34 cellular contexts compared by ENCODE assay signal in genomic region chr20:24146231-24146634, GRCh38.
A peak's percentile ranks its signal among the peaks of the same experiment; 100 is the strongest.
DNase-seq lines count a peak whose midpoint lies in the region; ATAC-seq, FAIRE-seq and TF ChIP-seq lines count a peak whose summit lies in the region.
"Had no signal": no experiment of that assay in that cellular context is flagged by ENCODE, and none has a peak within 500 bp of the region (broad histone marks: within the 10 kb centered on the region; RNA-seq: fewer than 3 reads in every experiment).

No MANE protein-coding gene starts in this region.

- no peak overlapping the region for H3K4ac ChIP-seq in neuronal stem cell (ENCODE audit: low read length)

- no peak overlapping the region for H3K14ac ChIP-seq in neuronal stem cell (ENCODE audit: low read length)

- CTCF ChIA-PET in PC-9 (lab: Charles Lee) = no interaction called here

- H3K9me2 ChIP-seq in PC-9 (ENCODE audit: insufficient read depth) = no peaks in the 10 kb centered on the region

- H3F3A ChIP-seq in PC-9 (ENCODE audit: insufficient read depth, low read depth) = 0 out of 2 replicates have a peak, but pooled peaks cover 8% of the 10 kb centered on the region

- no peak overlapping the region for H2BK15ac ChIP-seq in neuronal stem cell (ENCODE audit: low read length)

- H3K27me3 Mint-ChIP-seq in immature natural killer cell (ENCODE audit: low read depth in 3 of 3) (peaks cover 10 to 21% (median 14%) of the 10 kb centered on the region in 3 donors), natural killer cell (ENCODE audit: low read depth in 2 of 2) (no peaks in the 10 kb centered on the region)

- H3K36me3 ChIP-seq in PC-9 (ENCODE audit: low read depth) = no peaks in the 10 kb centered on the region
- no peaks in the 10 kb centered on the region for H3K36me3 ChIP-seq in neuronal stem cell (replicated peaks in 1 of 2; ENCODE audit: control insufficient read depth in 2 of 2, insufficient read depth in 2 of 2, low read length in 2 of 2)
- H3K36me3 ChIP-seq: neutrophil had no signal

- H3K9me3 Mint-ChIP-seq in immature natural killer cell (peaks cover 0 to 2% (median 0%) of the 10 kb centered on the region in 6 donors), natural killer cell (no peaks in the 10 kb centered on the region)

- no peak overlapping the region for H4K8ac ChIP-seq in neuronal stem cell (ENCODE audit: low read depth, low read length)

- no peaks in the 10 kb centered on the region for H4K20me1 ChIP-seq in PC-9 (ENCODE audit: insufficient read depth)

- H2AK5ac ChIP-seq in neuronal stem cell (ENCODE audit: low read depth, low read length) = no peak overlapping the region

- H3K27ac ChIP-seq in PC-9 = peak overlapping the region; percentile 69
- no peak overlapping the region for H3K27ac ChIP-seq in neuronal stem cell (replicated peaks; ENCODE audit: low read length)
- H3K27ac ChIP-seq: neutrophil had no signal

- H3K79me1 ChIP-seq in neuronal stem cell (ENCODE audit: low read depth, low read length) = no peaks in the 10 kb centered on the region

- no peak for TF ChIP-seq CTCF in PC-9 (conservative IDR thresholded peaks at IDR 0.05)
- TF ChIP-seq CTCF in natural killer cell (IDR thresholded peaks at IDR 0.05) = no peak

- no peak overlapping the region for H3K9ac ChIP-seq in neuronal stem cell (ENCODE audit: low read depth, low read length, poor library complexity)

- no peak overlapping the region for H3K4me2 ChIP-seq in PC-9
- H3K4me2 ChIP-seq in neuronal stem cell (ENCODE audit: insufficient read depth, low read length, poor library complexity, severe bottlenecking) = no peak overlapping the region
- H3K4me2 ChIP-seq: GM23338 had no signal

- H3K4me1 ChIP-seq in PC-9 (replicated peaks; ENCODE audit: insufficient read depth) (peaks cover 20% of the 10 kb centered on the region), neuronal stem cell (ENCODE audit: control insufficient read depth in 2 of 2, insufficient read depth in 1 of 2, low read depth in 1 of 2, low read length in 2 of 2) (no peaks in the 10 kb centered on the region)
- H3K4me1 ChIP-seq: Caco-2 had no signal

- H2BK120ac ChIP-seq in neuronal stem cell (ENCODE audit: low read depth, low read length) = no peak overlapping the region

- H2BK5ac ChIP-seq in neuronal stem cell (ENCODE audit: low read length) = no peak overlapping the region

- no peaks in the 10 kb centered on the region for H3K9me3 ChIP-seq in PC-9 (ENCODE audit: insufficient read depth, low read depth)
- no peaks in the 10 kb centered on the region for H3K9me3 ChIP-seq in neuronal stem cell (replicated peaks in 1 of 2; ENCODE audit: control insufficient read depth in 2 of 2, insufficient read depth in 1 of 2, low read depth in 1 of 2, low read length in 2 of 2)
- H3K9me3 ChIP-seq: neutrophil had no signal

- BruUV-seq in PC-9 (replicated peaks; lab: Mats Ljungman, UMichigan) = no TSS peak

- H3K27ac Mint-ChIP-seq in immature natural killer cell (peak overlapping the region; percentile 68 to 99 (median 86)), natural killer cell (peak overlapping the region; percentile 77 to 98)
- H3K27ac Mint-ChIP-seq: activated CD8-positive, alpha-beta memory T cell treated with anti-CD3 and anti-CD28 coated beads, Interleukin-2, amount 10 ng/mL, durations not matched to agents 7 days and 5 days; CD14-positive monocyte; GM23338; progenitor cell of endocrine pancreas; T-helper 1 cell treated with Interleukin-12 subunit alpha and Interleukin-12 subunit beta and Interleukin-4 antibody, amounts not matched to agents 30 μg/mL and 1 μg/mL, for 36 hours had no signal

- FAIRE-seq in HTR-8/SVneo (lab: Jason Lieb, UNC) = no peak
- FAIRE-seq: G401.6 had no signal

- POLR2A ChIA-PET in PC-9 (lab: Charles Lee; ENCODE audit: unreplicated experiment) = interaction anchor here (0.6 to 0.7 kb wide), 2 partner anchors 15 to 124 kb away, joined by 5 to 6 read pairs; no protein-coding TSS in a partner anchor

- intact Hi-C loops in PC-9 (cut with micrococcal nuclease; ENCODE audit: unreplicated experiment) = no loop called here
- intact Hi-C loops in natural killer cell (cut with micrococcal nuclease) = loop anchor here (10.0 kb wide), 2 partner anchors 111 to 809 kb away; no protein-coding TSS in a partner anchor
- intact Hi-C loops in left cardiac atrium (cut with DNase I) = no loop called here

- H3K18ac ChIP-seq in neuronal stem cell (ENCODE audit: low read length) = no peak overlapping the region

- H3K4me3 ChIP-seq in PC-9 = no peak overlapping the region
- no peak overlapping the region for H3K4me3 ChIP-seq in neuronal stem cell (ENCODE audit: low read length in 2 of 2)
- H3K4me3 ChIP-seq: GM23338 had no signal

- no peak overlapping the region for H3K23ac ChIP-seq in neuronal stem cell (ENCODE audit: low read depth, low read length, poor library complexity)

- DNase-seq in EH (ENCODE audit: low read depth) = peak; percentile 13
- peak in 1 of 2 experiments; percentile 52 for DNase-seq in PC-9
- DNase-seq in immature natural killer cell = no peak
- no peak for DNase-seq in natural killer cell
- DNase-seq in HTR-8/SVneo (ENCODE audit: insufficient read length, low spot score) = no peak
- no peak for DNase-seq in left cardiac atrium
- no peak for DNase-seq in NCI-H2107 treated with DMSO at 0.1 percent for 48 hours (lab: John Stamatoyannopoulos, UW; ENCODE audit: unreplicated experiment)
- no peak for DNase-seq in neuronal stem cell (ENCODE audit: low spot score)
- DNase-seq: activated CD4-positive, alpha-beta T cell treated with anti-CD3 and anti-CD28 coated beads, Interleukin-2, amount 50 U/mL, for 4 hours; activated CD8-positive, alpha-beta memory T cell treated with anti-CD3 and anti-CD28 coated beads, Interleukin-2, amount 10 ng/mL, durations not matched to agents 7 days and 5 days; activated gamma-delta T cell treated with Interleukin-2 at 50 U/mL for 16 hours; activated T-cell treated with anti-CD3 and anti-CD28 coated beads, Interleukin-2, amount 50 U/mL, for 4 hours; Caco-2; central memory CD4-positive, alpha-beta T cell; foreskin melanocyte; mesendoderm; MM.1S; NCI-H1105 treated with DMSO at 0.1 percent for 48 hours; NCI-H1930; NCI-H524 treated with DMSO at 0.1 percent for 48 hours; OCI-M1; stimulated activated CD4-positive, alpha-beta T cell treated with anti-CD3 and anti-CD28 coated beads, Interleukin-12 subunit alpha, Interleukin-12 subunit beta, amount 100 ng/mL, for 4 hours; stimulated activated CD4-positive, alpha-beta T cell treated with anti-CD3 and anti-CD28 coated beads, Interleukin-2, amount 100 ng/mL, for 48 hours; trophoblast cell had no signal

- no peaks in the 10 kb centered on the region for H3K36me3 Mint-ChIP-seq in immature natural killer cell
- H3K36me3 Mint-ChIP-seq in natural killer cell = no peaks in the 10 kb centered on the region
- H3K36me3 Mint-ChIP-seq: CD14-positive monocyte had no signal

- no peak overlapping the region for H2BK12ac ChIP-seq in neuronal stem cell (ENCODE audit: low read length)

- H4K91ac ChIP-seq in neuronal stem cell (ENCODE audit: low read depth, low read length, poor library complexity) = no peak overlapping the region

- H2AFZ ChIP-seq in PC-9 (no peak overlapping the region), neuronal stem cell (ENCODE audit: low read length) (no peak overlapping the region)
- H2AFZ ChIP-seq: GM23338 had no signal

- H3K4me3 Mint-ChIP-seq in immature natural killer cell = peak overlapping the region; percentile 26 to 84 (median 78)
- H3K4me3 Mint-ChIP-seq in natural killer cell = peak overlapping the region; percentile 86
- H3K4me3 Mint-ChIP-seq: activated CD8-positive, alpha-beta memory T cell treated with anti-CD3 and anti-CD28 coated beads, Interleukin-2, amount 10 ng/mL, durations not matched to agents 7 days and 5 days; activated T-cell treated with anti-CD3 and anti-CD28 coated beads, Interleukin-2, amount 50 U/mL, for 4 hours; CD14-positive monocyte; GM23338; T-helper 1 cell treated with Interleukin-12 subunit alpha and Interleukin-12 subunit beta and Interleukin-4 antibody, amounts not matched to agents 30 μg/mL and 1 μg/mL, for 36 hours had no signal

- no peak for ATAC-seq in natural killer cell
- no peak for ATAC-seq in left cardiac atrium
- ATAC-seq: activated CD8-positive, alpha-beta memory T cell treated with anti-CD3 and anti-CD28 coated beads, Interleukin-2, amount 10 ng/mL, durations not matched to agents 7 days and 5 days; activated T-cell treated with anti-CD3 and anti-CD28 coated beads, Interleukin-2, amount 50 U/mL, for 4 hours; esophagus mucosa; GM23338; Right ventricle myocardium inferior; sciatic nerve; SK-N-SH treated with all-trans-retinoic acid at 6 μM for 48 hours had no signal

- H3K4me1 Mint-ChIP-seq in immature natural killer cell (peaks cover 73 to 78% of the 10 kb centered on the region in 2 donors), natural killer cell (peaks cover 81 to 83% of the 10 kb centered on the region in 2 donors)
- H3K4me1 Mint-ChIP-seq: GM23338 had no signal

- H3K79me2 ChIP-seq in PC-9 (ENCODE audit: low read depth) = no peaks in the 10 kb centered on the region

- H3K27me3 ChIP-seq in PC-9 (ENCODE audit: insufficient read depth, low read depth) (no peaks in the 10 kb centered on the region), neuronal stem cell (ENCODE audit: control insufficient read depth in 3 of 3, insufficient read depth in 3 of 3, low read depth in 1 of 3, low read length in 3 of 3) (no peaks in the 10 kb centered on the region)
- H3K27me3 ChIP-seq: neutrophil had no signal
